30 cellular contexts compared by ENCODE assay signal in the genomic region with DNA sequence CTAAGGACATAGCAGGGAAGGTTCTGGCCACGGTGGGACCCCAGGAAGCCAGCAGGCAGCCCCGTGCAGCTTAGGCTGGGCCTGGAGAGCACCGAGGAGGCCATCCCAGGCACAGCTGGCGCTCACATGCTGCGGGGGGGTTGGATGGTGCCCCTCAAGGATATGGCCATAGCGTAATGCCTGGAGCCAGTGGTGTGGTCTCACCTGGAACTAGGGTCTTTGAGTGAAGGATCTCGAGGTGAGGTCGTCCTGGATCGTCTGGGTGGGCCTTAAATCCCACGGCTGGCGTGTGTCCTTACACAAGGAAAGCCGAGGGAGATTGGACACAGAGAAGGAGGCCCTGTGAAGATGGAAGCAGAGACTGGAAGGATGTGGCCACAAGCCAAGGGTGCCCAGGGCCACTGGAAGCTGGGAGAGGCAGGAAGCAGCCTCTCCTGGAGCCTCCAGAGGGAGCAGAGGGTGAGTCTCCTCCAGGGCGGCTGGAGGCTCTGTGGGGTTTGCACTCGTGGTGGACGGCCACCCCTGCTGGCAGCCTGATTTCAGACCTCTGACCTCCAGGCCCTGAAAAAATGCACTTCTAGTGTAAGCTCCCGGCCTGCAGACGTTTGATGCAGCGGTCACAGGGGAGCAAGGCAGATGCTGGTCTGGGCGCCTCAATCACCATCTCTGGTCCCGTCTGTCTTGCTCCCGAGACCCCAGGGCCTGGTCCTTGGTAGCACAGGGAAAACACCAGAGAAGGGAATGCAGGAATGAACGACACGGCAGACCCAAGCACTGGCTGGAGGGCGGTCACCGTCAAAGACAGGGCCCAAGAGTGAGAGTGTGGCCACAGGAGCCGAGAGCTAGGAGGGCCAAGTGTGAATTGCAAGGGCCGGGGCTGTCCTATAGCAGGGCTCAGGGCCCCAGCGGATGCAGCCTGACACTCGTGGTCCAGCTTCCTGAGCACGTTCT.
DNase-seq lines count a peak whose midpoint lies in the region; ATAC-seq, FAIRE-seq and TF ChIP-seq lines count a peak whose summit lies in the region.
"Had no signal": no experiment of that assay in that cellular context is flagged by ENCODE, and none has a peak within 500 bp of the region (broad histone marks: within the 10 kb centered on the region; RNA-seq: fewer than 3 reads in every experiment).

No MANE protein-coding gene starts in this region.

- CTCF ChIA-PET in HepG2 (lab: Yijun Ruan, JAX; ENCODE audit: low intra/inter-chr PET ratio, low total read pairs) = no interaction called here

- H3K56ac ChIP-seq in H9 (ENCODE audit: insufficient read length, low read depth, low read length) = no peak overlapping the region

- H3K4me3 Mint-ChIP-seq in activated T-cell treated with anti-CD3 and anti-CD28 coated beads, Interleukin-2, amount 50 U/mL, for 4 hours = no peak overlapping the region
- H3K4me3 Mint-ChIP-seq in activated T-cell treated with anti-CD3 and anti-CD28 coated beads, Interleukin-2, amount 50 U/mL, for 72 hours = no peak overlapping the region
- no peak overlapping the region for H3K4me3 Mint-ChIP-seq in H9
- H3K4me3 Mint-ChIP-seq: activated naive CD8-positive, alpha-beta T cell; activated T-cell treated with anti-CD3 and anti-CD28 coated beads, Interleukin-2, amount 50 U/mL, for 24 hours; CD8-positive, alpha-beta T cell; dendritic cell treated with granulocyte-macrophage colony-stimulating factor and Interleukin-4, amounts not matched to agents 40 ng/mL and 50 ng/mL, for 4 days; memory B cell; stimulated activated naive CD8-positive, alpha-beta T cell treated with anti-CD3 and anti-CD28 coated beads, Interleukin-15, Interleukin-2, amounts not matched to agents 100 ng/mL and 50 ng/mL, for 24 hours had no signal

- H3K36me3 Mint-ChIP-seq in activated T-cell treated with anti-CD3 and anti-CD28 coated beads, Interleukin-2, amount 50 U/mL, for 4 hours (ENCODE audit: insufficient read depth) = no peaks in the 10 kb centered on the region
- H3K36me3 Mint-ChIP-seq in activated T-cell treated with anti-CD3 and anti-CD28 coated beads, Interleukin-2, amount 50 U/mL, for 72 hours (ENCODE audit: insufficient read depth in 2 of 2) = no peaks in the 10 kb centered on the region
- H3K36me3 Mint-ChIP-seq in H9 (ENCODE audit: insufficient read depth in 1 of 3, low read depth in 3 of 3) = no peaks in the 10 kb centered on the region; a peak in 2 of 7 replicates
- H3K36me3 Mint-ChIP-seq: activated naive CD8-positive, alpha-beta T cell; CD8-positive, alpha-beta T cell; memory B cell had no signal

- H3K27me3 ChIP-seq in H9 (ENCODE audit: insufficient read depth, low read length) = no peaks in the 10 kb centered on the region
- peaks cover 4 to 62% of the 10 kb centered on the region in 2 experiments; a peak in 4 of 5 replicates for H3K27me3 ChIP-seq in HepG2 (ENCODE audit: control insufficient read depth in 1 of 2, insufficient read depth in 2 of 2, low read length in 2 of 2)
- H3K27me3 ChIP-seq in sigmoid colon = no peaks in the 10 kb centered on the region
- H3K27me3 ChIP-seq: foreskin keratinocyte, SJSA1 had no signal

- H2AK5ac ChIP-seq in H9 (ENCODE audit: insufficient read length, low read length) = no peak overlapping the region

- H3K18ac ChIP-seq in H9 (ENCODE audit: insufficient read length, low read depth, low read length) = no peak overlapping the region

- H3K27ac ChIP-seq in H9 (ENCODE audit: insufficient read length, low read depth, low read length) = no peak overlapping the region
- no peak overlapping the region for H3K27ac ChIP-seq in HepG2 (ENCODE audit: extremely low read length, insufficient read depth, low read length)
- H3K27ac ChIP-seq in sigmoid colon = no peak overlapping the region
- H3K27ac ChIP-seq: esophagus muscularis mucosa, foreskin keratinocyte, GM23248, psoas muscle, SJSA1 had no signal

- H2BK5ac ChIP-seq in H9 (ENCODE audit: insufficient read length, low read length) = no peak overlapping the region

- H3K79me2 ChIP-seq in H9 (ENCODE audit: insufficient read depth, low read length) (no peaks in the 10 kb centered on the region), HepG2 (ENCODE audit: insufficient read depth, low read length) (no peaks in the 10 kb centered on the region)

- no peak for FAIRE-seq in HepG2 (lab: Jason Lieb, UNC)
- FAIRE-seq: A204.1, GM12878, K562, RCC 7860 had no signal

- H3K9me3 Mint-ChIP-seq in activated T-cell treated with anti-CD3 and anti-CD28 coated beads, Interleukin-2, amount 50 U/mL, for 4 hours = peaks cover 3% of the 10 kb centered on the region
- H3K9me3 Mint-ChIP-seq in activated T-cell treated with anti-CD3 and anti-CD28 coated beads, Interleukin-2, amount 50 U/mL, for 72 hours = peaks cover 2% of the 10 kb centered on the region in 2 donors
- H3K9me3 Mint-ChIP-seq in H9 = no peaks in the 10 kb centered on the region; a peak in 1 of 5 replicates
- H3K9me3 Mint-ChIP-seq: activated T-cell treated with anti-CD3 and anti-CD28 coated beads, Interleukin-2, amount 50 U/mL, for 24 hours; CD8-positive, alpha-beta T cell; dendritic cell treated with granulocyte-macrophage colony-stimulating factor and Interleukin-4, amounts not matched to agents 40 ng/mL and 50 ng/mL, for 4 days; memory B cell; stimulated activated naive CD8-positive, alpha-beta T cell treated with anti-CD3 and anti-CD28 coated beads, Interleukin-15, Interleukin-2, amounts not matched to agents 100 ng/mL and 50 ng/mL, for 24 hours had no signal

- H3K9me3 ChIP-seq in H9 (ENCODE audit: control insufficient read depth, low read depth, low read length) (no peaks in the 10 kb centered on the region), HepG2 (ENCODE audit: low read length) (no peaks in the 10 kb centered on the region), sigmoid colon (peaks cover 0 to 6% (median 0%) of the 10 kb centered on the region in 4 donors)
- H3K9me3 ChIP-seq: psoas muscle, SJSA1 had no signal

- POLR2A ChIA-PET in HepG2 (lab: Yijun Ruan, JAX) = no interaction called here

- no peak overlapping the region for H2BK20ac ChIP-seq in H9 (ENCODE audit: low read depth, low read length, poor library complexity, severe bottlenecking)

- no peak overlapping the region for H3K4me3 ChIP-seq in HepG2 (replicated peaks in 1 of 3; ENCODE audit: insufficient read depth in 1 of 3, low read depth in 2 of 3, low read length in 3 of 3)
- no peak overlapping the region for H3K4me3 ChIP-seq in sigmoid colon
- H3K4me3 ChIP-seq: esophagus muscularis mucosa, GM12878, GM23248, K562, psoas muscle, SJSA1 had no signal

- H4K20me1 ChIP-seq in H9 (ENCODE audit: control insufficient read depth, insufficient read depth, insufficient read length) = no peaks in the 10 kb centered on the region
- H4K20me1 ChIP-seq in HepG2 (ENCODE audit: insufficient read depth, low read length) = no peaks in the 10 kb centered on the region

- no peak overlapping the region for H4K91ac ChIP-seq in H9 (ENCODE audit: insufficient read length, low read depth, low read length)

- TF ChIP-seq POLR2A in HepG2 (IDR thresholded peaks at IDR 0.05; ENCODE audit: insufficient read depth in 1 of 2, low read depth in 2 of 2, low read length in 2 of 2) (no peak), sigmoid colon (IDR thresholded peaks at IDR 0.05) (no peak)

- no CpG with 5 or more reads among the region's 30 CpGs for WGBS in H9 (ENCODE audit: extremely low coverage, insufficient read length, low lambda C conversion rate)
- 30% methylated on average over 20 of the region's 30 CpGs for WGBS in HepG2 (ENCODE audit: low lambda C conversion rate)
- WGBS in sigmoid colon, 2 donors = 88 to 92% methylated on average over 30 of the region's 30 CpGs

- H3K14ac ChIP-seq in H9 (ENCODE audit: insufficient read depth, low read length) = no peak overlapping the region; the same call in 1 of the 2 replicates

- TF ChIP-seq CTCF in H9 (conservative IDR thresholded peaks at IDR 0.05) = no peak
- no peak for TF ChIP-seq CTCF in HepG2 (CRISPR knock-in tag; IDR thresholded peaks at IDR 0.05)
- no peak for TF ChIP-seq CTCF in sigmoid colon (IDR thresholded peaks at IDR 0.05)

- no peak overlapping the region for H2BK15ac ChIP-seq in H9 (ENCODE audit: low read depth, low read length)

- peaks cover 5% of the 10 kb centered on the region for H3K27me3 Mint-ChIP-seq in activated T-cell treated with anti-CD3 and anti-CD28 coated beads, Interleukin-2, amount 50 U/mL, for 4 hours (ENCODE audit: low read depth)
- H3K27me3 Mint-ChIP-seq in activated T-cell treated with anti-CD3 and anti-CD28 coated beads, Interleukin-2, amount 50 U/mL, for 72 hours (ENCODE audit: low read depth) = no peaks in the 10 kb centered on the region
- peaks cover 6% of the 10 kb centered on the region for H3K27me3 Mint-ChIP-seq in H9 (ENCODE audit: low read depth)
- H3K27me3 Mint-ChIP-seq: activated naive CD8-positive, alpha-beta T cell; dendritic cell treated with granulocyte-macrophage colony-stimulating factor and Interleukin-4, amounts not matched to agents 40 ng/mL and 50 ng/mL, for 4 days; stimulated activated naive CD8-positive, alpha-beta T cell treated with anti-CD3 and anti-CD28 coated beads, Interleukin-15, Interleukin-2, amounts not matched to agents 100 ng/mL and 50 ng/mL, for 24 hours had no signal

- H3K79me1 ChIP-seq in H9 (ENCODE audit: insufficient read depth, low read depth, low read length, poor library complexity, severe bottlenecking) = no peaks in the 10 kb centered on the region

- H2AFZ ChIP-seq in H9 (ENCODE audit: low read length) (no peak overlapping the region), HepG2 (ENCODE audit: low read length) (no peak overlapping the region)
- H2AFZ ChIP-seq: GM23248 had no signal

- no peak overlapping the region for H3K23ac ChIP-seq in H9 (ENCODE audit: insufficient read length, low read depth, low read length)

- peaks cover 4% of the 10 kb centered on the region for H3K23me2 ChIP-seq in H9 (ENCODE audit: insufficient read length, low read depth, low read length, poor library complexity, severe bottlenecking)

- no peak overlapping the region for H3K4me2 ChIP-seq in H9 (ENCODE audit: insufficient read depth, insufficient read length, low read length)
- H3K4me2 ChIP-seq in HepG2 (ENCODE audit: low read depth, low read length) = no peak overlapping the region

- in situ Hi-C loops in HepG2 (cut with HindIII; ENCODE audit: extremely low pct_ligation_motif_present, low pct_unique_long_range_greater_than_20kb) = no loop called here

- no peak for TF ChIP-seq EP300 in HepG2 (IDR thresholded peaks at IDR 0.05; ENCODE audit: low read depth in 2 of 2, low read length in 2 of 2)
- no peak for TF ChIP-seq EP300 in HepG2 (CRISPR knock-in tag; IDR thresholded peaks at IDR 0.05; ENCODE audit: borderline replicate concordance)
- no peak for TF ChIP-seq EP300 in sigmoid colon (IDR thresholded peaks at IDR 0.05)

- no peaks in the 10 kb centered on the region for H3K36me3 ChIP-seq in HepG2 (replicated peaks in 1 of 2; ENCODE audit: control insufficient read depth in 1 of 2, insufficient read depth in 2 of 2, low read length in 2 of 2)
- H3K36me3 ChIP-seq in sigmoid colon = no peaks in the 10 kb centered on the region
- H3K36me3 ChIP-seq: esophagus muscularis mucosa, SJSA1 had no signal

- H4K5ac ChIP-seq in H9 (ENCODE audit: insufficient read length, low read depth, low read length) = no peak overlapping the region

- intact Hi-C loops in HepG2 (cut with micrococcal nuclease; ENCODE audit: unreplicated experiment) = no loop called here
- intact Hi-C loops in sigmoid colon (cut with DNase I) = no loop called here

- H3K4me1 ChIP-seq in H9 (ENCODE audit: insufficient read depth, low read length) (no peaks in the 10 kb centered on the region), HepG2 (ENCODE audit: insufficient read depth, low read length) (no peaks in the 10 kb centered on the region), sigmoid colon (no peaks in the 10 kb centered on the region)
- H3K4me1 ChIP-seq: esophagus muscularis mucosa, foreskin keratinocyte, psoas muscle, SJSA1 had no signal

- H3K9ac ChIP-seq in H9 (ENCODE audit: extremely low read depth, insufficient read length, low read length) (no peak overlapping the region), HepG2 (ENCODE audit: insufficient read depth, low read depth, low read length) (no peak overlapping the region)
- H3K9ac ChIP-seq: GM23248 had no signal

- no peaks in the 10 kb centered on the region for H3K4me1 Mint-ChIP-seq in activated T-cell treated with anti-CD3 and anti-CD28 coated beads, Interleukin-2, amount 50 U/mL, for 4 hours (ENCODE audit: low read depth)
- no peaks in the 10 kb centered on the region for H3K4me1 Mint-ChIP-seq in activated T-cell treated with anti-CD3 and anti-CD28 coated beads, Interleukin-2, amount 50 U/mL, for 72 hours (ENCODE audit: low read depth)
- H3K4me1 Mint-ChIP-seq in H9 = peaks cover 2% of the 10 kb centered on the region in 2 experiments; a peak in 3 of 4 replicates
- H3K4me1 Mint-ChIP-seq: memory B cell had no signal

- no peak overlapping the region for H3K27ac Mint-ChIP-seq in activated T-cell treated with anti-CD3 and anti-CD28 coated beads, Interleukin-2, amount 50 U/mL, for 72 hours
- H3K27ac Mint-ChIP-seq in H9 = peak overlapping the region in 1 of 3 experiments; percentile 52; a peak in 1 of 7 replicates
- H3K27ac Mint-ChIP-seq: activated naive CD8-positive, alpha-beta T cell; activated T-cell treated with anti-CD3 and anti-CD28 coated beads, Interleukin-2, amount 50 U/mL, for 24 hours; CD8-positive, alpha-beta T cell; dendritic cell treated with granulocyte-macrophage colony-stimulating factor and Interleukin-4, amounts not matched to agents 40 ng/mL and 50 ng/mL, for 4 days; memory B cell; stimulated activated naive CD8-positive, alpha-beta T cell treated with anti-CD3 and anti-CD28 coated beads, Interleukin-15, Interleukin-2, amounts not matched to agents 100 ng/mL and 50 ng/mL, for 24 hours had no signal

- no peak overlapping the region for H2BK120ac ChIP-seq in H9 (ENCODE audit: low read depth, low read length, poor library complexity, severe bottlenecking)

- H2BK12ac ChIP-seq in H9 (ENCODE audit: insufficient read length, low read depth, low read length) = no peak overlapping the region

- H3K4ac ChIP-seq in H9 (ENCODE audit: low read depth, low read length) = no peak overlapping the region

- no peak for ATAC-seq in activated T-cell treated with anti-CD3 and anti-CD28 coated beads, Interleukin-2, amount 50 U/mL, for 4 hours
- ATAC-seq in activated T-cell treated with anti-CD3 and anti-CD28 coated beads, Interleukin-2, amount 50 U/mL, for 72 hours (replicated peaks in 1 of 2) = no peak
- ATAC-seq in HepG2 (0 out of 3 replicates have a peak, but pooled peaks have one; percentile 18), GM21723 (IDR thresholded peaks at IDR 0.05; ENCODE audit: unreplicated experiment) (no peak)
- ATAC-seq: CD8-positive, alpha-beta T cell; foreskin keratinocyte; GM12878; K562; psoas muscle had no signal

- no peak for TF ChIP-seq RAD21 in HepG2 (CRISPR knock-in tag; IDR thresholded peaks at IDR 0.05)

- BruUV-seq in HepG2 (replicated peaks; lab: Mats Ljungman, UMichigan) = no TSS peak

- H4K8ac ChIP-seq in H9 (replicated peaks; ENCODE audit: insufficient read length, low read depth, low read length) = no peak overlapping the region

- no peak overlapping the region for H3T11ph ChIP-seq in H9 (ENCODE audit: low read length)

- DNase-seq in activated T-cell treated with anti-CD3 and anti-CD28 coated beads, Interleukin-2, amount 50 U/mL, for 4 hours = peak; percentile 2
- DNase-seq in activated T-cell treated with anti-CD3 and anti-CD28 coated beads, Interleukin-2, amount 50 U/mL, for 72 hours = no peak
- DNase-seq in H9 (peak; percentile 22), HepG2 (ENCODE audit: low spot score) (no peak), sigmoid colon (peak; percentile 49), NCI-H82 (lab: John Stamatoyannopoulos, UW) (no peak), NCI-H446 (lab: John Stamatoyannopoulos, UW) (no peak)
- DNase-seq: activated CD4-positive, alpha-beta T cell treated with anti-CD3 and anti-CD28 coated beads for 1 hour; activated T-cell treated with anti-CD3 and anti-CD28 coated beads, Interleukin-2, amount 50 U/mL, for 24 hours; AML-193; CD8-positive, alpha-beta T cell; central memory CD4-positive, alpha-beta T cell; DMS 273 treated with DMSO at 0.1 percent for 48 hours; EL; foreskin keratinocyte; GM23248; NCI-H1105 treated with DMSO at 0.1 percent for 48 hours; NCI-H2029 had no signal

Comparison
In these comparisons a context has a peak if more than half of its experiments do, and no peak if none do; other contexts are left out.
1. DNase-seq: peak in activated T-cell treated with anti-CD3 and anti-CD28 coated beads, Interleukin-2, amount 50 U/mL, for 4 hours (single experiment), H9 (single experiment) and sigmoid colon (single experiment); none in activated T-cell treated with anti-CD3 and anti-CD28 coated beads, Interleukin-2, amount 50 U/mL, for 72 hours (0 of 2), HepG2 (single experiment), NCI-H82 (single experiment) and NCI-H446 (0 of 2).